15 cellular contexts compared by ENCODE assay signal in genomic region chr17:362721-363120, GRCh38. TPM values are rescaled to one million over a fixed set of nuclear protein-coding genes. Genes with fewer than 3 reads are reported as not detected.
DNase-seq lines count a peak whose midpoint lies in the region; ATAC-seq and TF ChIP-seq lines count a peak whose summit lies in the region.
"Had no signal": no experiment of that assay in that cellular context is flagged by ENCODE, and none has a peak within 500 bp of the region (broad histone marks: within the 10 kb centered on the region; RNA-seq: fewer than 3 reads in every experiment).

No MANE protein-coding gene starts in this region.

- no peak overlapping the region for H3K9ac ChIP-seq in BLaER1
- no peak overlapping the region for H3K9ac ChIP-seq in BLaER1 treated with 17β-estradiol and CSF1 and Interleukin-3, amounts not matched to agents 10 nM and 100 nM

- intact Hi-C loops in upper lobe of right lung (cut with DNase I) = no loop called here

- TF ChIP-seq CTCF in osteoblast (IDR thresholded peaks at IDR 0.05; ENCODE audit: extremely low read depth, low read depth, low read length) (no peak), upper lobe of right lung (IDR thresholded peaks at IDR 0.05) (no peak)

- H3K4me3 ChIP-seq in BLaER1 (no peak overlapping the region), osteoblast (ENCODE audit: insufficient read depth, low read length) (no peak overlapping the region), upper lobe of right lung (no peak overlapping the region)
- H3K4me3 ChIP-seq in BLaER1 treated with 17β-estradiol and CSF1 and Interleukin-3, amounts not matched to agents 10 nM and 100 nM = no peak overlapping the region
- H3K4me3 ChIP-seq: HAP-1 had no signal

- H3K9me3 ChIP-seq in BLaER1 = peaks cover 21% of the 10 kb centered on the region
- H3K9me3 ChIP-seq in BLaER1 treated with 17β-estradiol and CSF1 and Interleukin-3, amounts not matched to agents 10 nM and 100 nM (replicated peaks in 1 of 11) = peaks cover 15 to 37% (median 30%) of the 10 kb centered on the region in 11 experiments
- H3K9me3 ChIP-seq in osteoblast (ENCODE audit: low read depth, low read length) = no peaks in the 10 kb centered on the region
- no peaks in the 10 kb centered on the region for H3K9me3 ChIP-seq in upper lobe of right lung
- H3K9me3 ChIP-seq: HAP-1 had no signal

- H3K4me1 ChIP-seq in BLaER1 (peaks cover 54% of the 10 kb centered on the region), osteoblast (ENCODE audit: insufficient read depth, low read length) (no peaks in the 10 kb centered on the region), upper lobe of right lung (no peaks in the 10 kb centered on the region)
- H3K4me1 ChIP-seq in BLaER1 treated with 17β-estradiol and CSF1 and Interleukin-3, amounts not matched to agents 10 nM and 100 nM = peaks cover 42 to 60% (median 47%) of the 10 kb centered on the region in 10 experiments
- H3K4me1 ChIP-seq: HAP-1 had no signal

- peaks cover 4% of the 10 kb centered on the region; the same call in 1 of the 2 replicates for H3K27me3 ChIP-seq in BLaER1
- peaks cover 0 to 33% (median 18%) of the 10 kb centered on the region in 11 experiments; a peak in 16 of 22 replicates for H3K27me3 ChIP-seq in BLaER1 treated with 17β-estradiol and CSF1 and Interleukin-3, amounts not matched to agents 10 nM and 100 nM
- H3K27me3 ChIP-seq in osteoblast (ENCODE audit: insufficient read depth, low read length) = no peaks in the 10 kb centered on the region
- H3K27me3 ChIP-seq in upper lobe of right lung = no peaks in the 10 kb centered on the region

- H3K27ac ChIP-seq in BLaER1 = no peak overlapping the region
- no peak overlapping the region for H3K27ac ChIP-seq in BLaER1 treated with 17β-estradiol and CSF1 and Interleukin-3, amounts not matched to agents 10 nM and 100 nM
- no peak overlapping the region for H3K27ac ChIP-seq in osteoblast (ENCODE audit: low read depth, low read length)
- H3K27ac ChIP-seq in upper lobe of right lung = no peak overlapping the region

- no peak for ATAC-seq in upper lobe of right lung

- H3K79me2 ChIP-seq in osteoblast (ENCODE audit: insufficient read depth, low read length) = no peaks in the 10 kb centered on the region

- H4K20me1 ChIP-seq in BLaER1 (peaks cover 8% of the 10 kb centered on the region), osteoblast (ENCODE audit: insufficient read depth, low read length) (no peaks in the 10 kb centered on the region)
- H4K20me1 ChIP-seq in BLaER1 treated with 17β-estradiol and CSF1 and Interleukin-3, amounts not matched to agents 10 nM and 100 nM = peaks cover 0 to 18% (median 0%) of the 10 kb centered on the region in 11 experiments; a peak in 5 of 22 replicates

- H3K36me3 ChIP-seq in BLaER1 (no peaks in the 10 kb centered on the region), osteoblast (ENCODE audit: insufficient read depth, low read length) (no peaks in the 10 kb centered on the region), upper lobe of right lung (no peaks in the 10 kb centered on the region)
- H3K36me3 ChIP-seq in BLaER1 treated with 17β-estradiol and CSF1 and Interleukin-3, amounts not matched to agents 10 nM and 100 nM = no peaks in the 10 kb centered on the region
- H3K36me3 ChIP-seq: HAP-1 had no signal

- peak overlapping the region; percentile 36 for H3K4me2 ChIP-seq in BLaER1
- H3K4me2 ChIP-seq in BLaER1 treated with 17β-estradiol and CSF1 and Interleukin-3, amounts not matched to agents 10 nM and 100 nM = peak overlapping the region in 10 of 11 experiments; percentile 0 to 51 (median 22); a peak in 12 of 22 replicates
- no peak overlapping the region for H3K4me2 ChIP-seq in osteoblast (ENCODE audit: insufficient read depth, low read length)

- DNase-seq in osteoblast (ENCODE audit: insufficient read length, low spot score, missing footprints) = peak; percentile 74
- DNase-seq in upper lobe of right lung = peak; percentile 39
- no peak for DNase-seq in hippocampal formation (lab: John Stamatoyannopoulos, UW)
- DNase-seq in NK-92 treated with Interleukin-12 subunit alpha and Interleukin-12 subunit beta, amount 100 ng/mL, for 24 hours (lab: John Stamatoyannopoulos, UW) = no peak
- DNase-seq: Calu3; CD4-positive, alpha-beta memory T cell; COR-L47; DMS53; DMS79 treated with DMSO at 0.1 percent for 48 hours; GF-D8; GOT3; HFFc6 had no signal

- H2AFZ ChIP-seq in osteoblast (ENCODE audit: low read length) = no peak overlapping the region

RNA-seq across cellular contexts. Expression of gene RPH3AL, which starts 10.1 kb away (rescaled TPM):
- total RNA-seq in osteoblast (2.9 and 3.2 TPM in 2 replicates), upper lobe of right lung (33.3 TPM)

Comparison
In these comparisons a context has a peak if more than half of its experiments do, and no peak if none do; other contexts are left out.
1. DNase-seq: peak in osteoblast (single experiment) and upper lobe of right lung (single experiment); none in hippocampal formation (0 of 2) and NK-92 treated with Interleukin-12 subunit alpha and Interleukin-12 subunit beta, amount 100 ng/mL, for 24 hours (single experiment).